ENCODE assay signal across 8 cellular contexts in the genomic region with DNA sequence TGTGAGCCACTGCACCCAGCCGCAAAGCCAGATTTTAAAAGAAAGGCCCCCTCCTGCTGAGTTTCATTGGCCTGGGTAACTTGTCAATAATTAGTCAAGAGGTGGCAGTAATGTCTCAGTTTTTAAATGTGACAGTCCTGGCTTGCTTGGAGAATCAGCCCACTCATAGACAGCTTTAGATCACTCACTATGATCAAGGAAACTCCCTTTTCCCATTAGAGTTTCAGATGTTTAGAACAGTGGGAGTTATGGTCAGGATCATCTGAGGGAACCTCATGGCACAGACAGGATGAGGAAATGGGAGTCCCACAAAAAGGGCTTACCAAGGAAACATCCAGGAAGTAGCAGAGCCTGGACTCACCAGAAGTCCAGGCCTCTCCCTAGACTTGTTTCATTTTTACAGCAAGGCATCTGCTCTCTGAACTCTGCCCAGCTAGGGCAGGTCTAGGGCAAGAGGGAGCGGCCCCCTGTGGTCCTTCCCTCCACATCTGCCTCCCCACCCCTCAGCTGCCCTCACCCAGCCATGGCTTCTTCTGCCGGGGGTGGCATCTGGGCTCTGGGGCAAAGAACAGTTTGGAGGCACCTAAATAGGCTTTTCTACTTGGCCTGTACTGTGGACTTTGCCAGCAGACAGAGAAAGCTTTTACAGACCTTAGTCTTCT. TPM values are rescaled to one million over a fixed set of nuclear protein-coding genes. Genes with fewer than 3 reads are reported as not detected.
DNase-seq lines count a peak whose midpoint lies in the region; ATAC-seq and TF ChIP-seq lines count a peak whose summit lies in the region.

No MANE protein-coding gene starts in this region.

- ATAC-seq in RWPE2 (ENCODE audit: low read depth) (peak; percentile 45; the same call in 2 of the 3 replicates), HG03565 (IDR thresholded peaks at IDR 0.05; ENCODE audit: unreplicated experiment) (no peak), GM19455 (IDR thresholded peaks at IDR 0.05; ENCODE audit: unreplicated experiment) (no peak)

- no peaks in the 10 kb centered on the region for H3K9me3 ChIP-seq in RWPE2 (ENCODE audit: severe bottlenecking)

- H3K27me3 ChIP-seq in RWPE2 (ENCODE audit: insufficient read depth, poor library complexity, severe bottlenecking): no peaks in the 10 kb centered on the region

- H3K36me3 ChIP-seq in RWPE2 (ENCODE audit: low read depth): no peaks in the 10 kb centered on the region

- H3K27ac ChIP-seq in RWPE2 (ENCODE audit: poor library complexity, severe bottlenecking): no peak overlapping the region

- no peak overlapping the region for H3K4me3 ChIP-seq in RWPE2 (ENCODE audit: severe bottlenecking)

- TF ChIP-seq CTCF in RWPE2 (IDR thresholded peaks at IDR 0.05; ENCODE audit: poor library complexity, severe bottlenecking): no peak

- no peaks in the 10 kb centered on the region for H3K4me1 ChIP-seq in RWPE2 (ENCODE audit: insufficient read depth, poor library complexity, severe bottlenecking)

- DNase-seq in SIG-M5 treated with dmso at 0.1 percent for 504 hours (lab: John Stamatoyannopoulos, UW; ENCODE audit: unreplicated experiment): peak; percentile 51
- DNase-seq in SIG-M5 (lab: John Stamatoyannopoulos, UW): no peak
- peak; percentile 45 for DNase-seq in HS-27A (ENCODE audit: low read depth)
- DNase-seq in RWPE2 (ENCODE audit: low spot score): no peak
- peak; percentile 70 for DNase-seq in fibroblast of peridontal ligament (ENCODE audit: extremely low read depth)
- peak; percentile 32 for DNase-seq in pulmonary artery endothelial cell (ENCODE audit: low read depth, low spot score)

RNA-seq across cellular contexts. Expression of a gene that starts 11.2 kb away (rescaled TPM):
- not detected in 2 replicates for total RNA-seq in pulmonary artery endothelial cell

Comparison
In these comparisons a context has a peak if more than half of its experiments do, and no peak if none do; other contexts are left out.
1. DNase-seq: peak in SIG-M5 treated with dmso at 0.1 percent for 504 hours (single experiment), HS-27A (single experiment), fibroblast of peridontal ligament (single experiment) and pulmonary artery endothelial cell (single experiment); none in SIG-M5 (single experiment) and RWPE2 (single experiment).